Comparison of ENCODE assay signal across 8 cellular contexts in genomic region chr9:122213589-122214413, GRCh38. TPM values are rescaled to one million over a fixed set of nuclear protein-coding genes. Genes with fewer than 3 reads are reported as not detected.
DNase-seq lines count a peak whose midpoint lies in the region; ATAC-seq and TF ChIP-seq lines count a peak whose summit lies in the region.

No MANE protein-coding gene starts in this region.

- H3K36me3 ChIP-seq in GM23248 (ENCODE audit: low read depth) (no peaks in the 10 kb centered on the region), stomach (no peaks in the 10 kb centered on the region)
- H3K36me3 ChIP-seq in naive thymus-derived CD4-positive, alpha-beta T cell (ENCODE audit: control insufficient read depth in 2 of 3, insufficient read depth in 3 of 3, low read length in 3 of 3): no peaks in the 10 kb centered on the region

- no peaks in the 10 kb centered on the region for H3K36me3 Mint-ChIP-seq in naive thymus-derived CD4-positive, alpha-beta T cell

- H3K27ac Mint-ChIP-seq in naive thymus-derived CD4-positive, alpha-beta T cell: no peak overlapping the region

- H3K27me3 Mint-ChIP-seq in naive thymus-derived CD4-positive, alpha-beta T cell: peaks cover 66 to 90% (median 75%) of the 10 kb centered on the region in 5 donors

- 4 to 5% methylated on average over 38 to 71 of the region's 93 CpGs for WGBS in GM23248 (ENCODE audit: low coverage in 1 of 2, low lambda C conversion rate in 2 of 2, missing lambda C conversion rate in 2 of 2), 2 experiments
- WGBS in stomach, 5 donors: 2 to 11% (median 6%) methylated on average over 38 to 93 of the region's 93 CpGs

- no peaks in the 10 kb centered on the region for H3K4me1 ChIP-seq in GM23248 (ENCODE audit: insufficient read depth)
- H3K4me1 ChIP-seq in naive thymus-derived CD4-positive, alpha-beta T cell (ENCODE audit: control insufficient read depth in 2 of 2, insufficient read depth in 2 of 2, low read length in 2 of 2): peaks cover 0 to 10% of the 10 kb centered on the region in 2 donors
- H3K4me1 ChIP-seq in stomach: peaks cover 15 to 27% (median 22%) of the 10 kb centered on the region in 4 donors

- TF ChIP-seq CTCF in C4-2B (conservative IDR thresholded peaks at IDR 0.05) (no peak), stomach (IDR thresholded peaks at IDR 0.05) (no peak)

- intact Hi-C loops in naive thymus-derived CD4-positive, alpha-beta T cell (cut with micrococcal nuclease): loop anchor here in 1 of 2 donors (1.0 to 5.0 kb wide), 3 partner anchors 50 to 122 kb away; partner anchors contain the start of genes MORN5, MRRF, NDUFA8 and RBM18
- intact Hi-C loops in stomach (cut with DNase I; ENCODE audit: low total_unique reads): no loop called here

- H3K9me3 ChIP-seq in GM23248 (ENCODE audit: low read depth): no peaks in the 10 kb centered on the region
- no peaks in the 10 kb centered on the region for H3K9me3 ChIP-seq in naive thymus-derived CD4-positive, alpha-beta T cell (ENCODE audit: control insufficient read depth in 2 of 3, low read length in 3 of 3)
- no peaks in the 10 kb centered on the region for H3K9me3 ChIP-seq in stomach

- peaks cover 13 to 25% (median 20%) of the 10 kb centered on the region in 7 donors for H3K4me1 Mint-ChIP-seq in naive thymus-derived CD4-positive, alpha-beta T cell

- peak overlapping the region; percentile 61 to 83 (median 76) for H3K4me3 Mint-ChIP-seq in naive thymus-derived CD4-positive, alpha-beta T cell

- H3K9me3 Mint-ChIP-seq in naive thymus-derived CD4-positive, alpha-beta T cell: peaks cover 0 to 10% (median 0%) of the 10 kb centered on the region in 11 donors

- peak overlapping the region; percentile 46 for H3K4me2 ChIP-seq in GM23248 (ENCODE audit: unreplicated experiment)

- H3K9me2 ChIP-seq in GM23248 (ENCODE audit: insufficient read depth): no peaks in the 10 kb centered on the region

- POLR2A ChIA-PET in naive thymus-derived CD4-positive, alpha-beta T cell (lab: Charles Lee): no interaction called here

- H3K27me3 ChIP-seq in GM23248 (replicated peaks; ENCODE audit: insufficient read depth) (peaks cover 69% of the 10 kb centered on the region), stomach (peaks cover 18 to 97% (median 53%) of the 10 kb centered on the region in 3 donors)
- H3K27me3 ChIP-seq in naive thymus-derived CD4-positive, alpha-beta T cell (ENCODE audit: control insufficient read depth in 2 of 2, insufficient read depth in 2 of 2, low read length in 2 of 2): peaks cover 6 to 22% of the 10 kb centered on the region in 2 donors

- H3K4me3 ChIP-seq in GM23248 (peak overlapping the region; percentile 25), stomach (peak overlapping the region; percentile 34 to 61 (median 40))
- H3K4me3 ChIP-seq in naive thymus-derived CD4-positive, alpha-beta T cell (ENCODE audit: low read length): peak overlapping the region; percentile 35

- peak overlapping the region; percentile 65 for H3K27ac ChIP-seq in C4-2B
- H3K27ac ChIP-seq in GM23248: no peak overlapping the region
- no peak overlapping the region for H3K27ac ChIP-seq in naive thymus-derived CD4-positive, alpha-beta T cell (ENCODE audit: low read depth, low read length)
- H3K27ac ChIP-seq in stomach: no peak overlapping the region

- 0 out of 2 replicates have a peak, but pooled peaks cover 4% of the 10 kb centered on the region for H3F3A ChIP-seq in GM23248 (ENCODE audit: insufficient read depth)

- TF ChIP-seq POLR2A in stomach (IDR thresholded peaks at IDR 0.05): no peak

- in situ Hi-C loops in GM23248 (cut with MboI): no loop called here

- H3K79me2 ChIP-seq in GM23248 (ENCODE audit: insufficient read depth): no peaks in the 10 kb centered on the region

- H2AFZ ChIP-seq in GM23248: peak overlapping the region; percentile 60

- H3K9ac ChIP-seq in GM23248: no peak overlapping the region

- no peaks in the 10 kb centered on the region for H4K20me1 ChIP-seq in GM23248 (ENCODE audit: insufficient read depth)

- ATAC-seq in naive thymus-derived CD4-positive, alpha-beta T cell: peak; percentile 75

- DNase-seq in GM23248 (peak; percentile 40), NCI-H1930 (lab: John Stamatoyannopoulos, UW) (peak; percentile 87 to 89), stomach (peak; percentile 63), T1000 (lab: John Stamatoyannopoulos, UW) (no peak)
- DNase-seq in activated CD4-positive, CD25-positive, alpha-beta regulatory T cell treated with anti-CD3 and anti-CD28 coated beads, Interleukin-2, amount 50 U/mL, for 72 hours: peak; percentile 53
- peak; percentile 15 for DNase-seq in effector CD8-positive, alpha-beta T cell (lab: John Stamatoyannopoulos, UW)
- DNase-seq in naive thymus-derived CD4-positive, alpha-beta T cell: peak; percentile 11 to 66 (median 28)

- TF ChIP-seq EP300 in stomach (IDR thresholded peaks at IDR 0.05): no peak

- CTCF ChIA-PET in naive thymus-derived CD4-positive, alpha-beta T cell (lab: Charles Lee): no interaction called here

RNA-seq across cellular contexts. Expression of gene LHX6, which starts 15.0 kb away (rescaled TPM):
- not detected in 2 replicates for total RNA-seq in GM23248 (2014; rRNA removed; shearing (Covaris generic))
- polyA plus RNA-seq in GM23248 (2016; fragmentation: Nextera tagmentation; extraction: Ambion mirVana): not detected in 2 replicates
- total RNA-seq in naive thymus-derived CD4-positive, alpha-beta T cell: not detected
- polyA plus RNA-seq in naive thymus-derived CD4-positive, alpha-beta T cell: not detected
- 10 to 100 TPM in 1 of 5 donors, 1 to 10 TPM in 3, under 1 TPM in 1; 0.29 to 46.4 (median 4.6) TPM for total RNA-seq in stomach
- polyA plus RNA-seq in stomach: 1 to 10 TPM in 2 of 3 donors, under 1 TPM in 1; 0.92 to 1.3 (median 1.1) TPM

RNA-seq across cellular contexts. Expression of gene RBM18, which starts 50.8 kb away (rescaled TPM):
- 11.6 and 12.8 TPM in 2 replicates for total RNA-seq in GM23248 (2014; rRNA removed; shearing (Covaris generic))
- polyA plus RNA-seq in GM23248 (2016; fragmentation: Nextera tagmentation; extraction: Ambion mirVana): 30.8 and 32.6 TPM in 2 replicates
- 10 to 100 TPM; 14.2 to 22.9 (median 15.8) TPM for total RNA-seq in naive thymus-derived CD4-positive, alpha-beta T cell
- 10 to 100 TPM; 18.2 to 26.3 TPM for polyA plus RNA-seq in naive thymus-derived CD4-positive, alpha-beta T cell
- 10 to 100 TPM in 1 of 5 donors, 1 to 10 TPM in 4; 1.8 to 13.6 (median 6.4) TPM for total RNA-seq in stomach
- 1 to 10 TPM; 6.0 to 9.4 (median 8.6) TPM for polyA plus RNA-seq in stomach

RNA-seq across cellular contexts. Expression of gene MRRF, which starts 50.9 kb away (rescaled TPM):
- total RNA-seq in GM23248 (2014; rRNA removed; shearing (Covaris generic)): 22.8 and 30.8 TPM in 2 replicates
- 23.7 and 26.8 TPM in 2 replicates for polyA plus RNA-seq in GM23248 (2016; fragmentation: Nextera tagmentation; extraction: Ambion mirVana)
- total RNA-seq in naive thymus-derived CD4-positive, alpha-beta T cell: 10 to 100 TPM; 28.1 to 35.8 (median 33.3) TPM
- polyA plus RNA-seq in naive thymus-derived CD4-positive, alpha-beta T cell: 10 to 100 TPM; 18.6 to 24.3 TPM
- total RNA-seq in stomach: 10 to 100 TPM in 4 of 5 donors, 1 to 10 TPM in 1; 7.1 to 98.6 (median 38.7) TPM
- 10 to 100 TPM; 21.8 to 31.0 (median 21.8) TPM for polyA plus RNA-seq in stomach

RNA-seq across cellular contexts. Expression of gene MORN5, which starts 54.1 kb away (rescaled TPM):
- total RNA-seq in GM23248 (2014; rRNA removed; shearing (Covaris generic)): not detected in 2 replicates
- polyA plus RNA-seq in GM23248 (2016; fragmentation: Nextera tagmentation; extraction: Ambion mirVana) (not detected in 2 replicates), stomach (1 to 10 TPM in 1 of 3 donors, not detected in 2; 3.3 TPM)
- total RNA-seq in naive thymus-derived CD4-positive, alpha-beta T cell: not detected
- polyA plus RNA-seq in naive thymus-derived CD4-positive, alpha-beta T cell: not detected
- 10 to 100 TPM in 2 of 5 donors, not detected in 3; 13.6 to 80.4 TPM for total RNA-seq in stomach

RNA-seq across cellular contexts. Expression of gene NDUFA8, which starts 54.2 kb away (rescaled TPM):
- total RNA-seq in GM23248 (2014; rRNA removed; shearing (Covaris generic)): 35.5 and 47.4 TPM in 2 replicates
- 126 and 133 TPM in 2 replicates for polyA plus RNA-seq in GM23248 (2016; fragmentation: Nextera tagmentation; extraction: Ambion mirVana)
- total RNA-seq in naive thymus-derived CD4-positive, alpha-beta T cell: 10 to 100 TPM in 4 of 5 experiments, 1 to 10 TPM in 1; 6.7 to 35.0 (median 15.6) TPM
- 10 to 100 TPM; 82.1 to 93.6 TPM for polyA plus RNA-seq in naive thymus-derived CD4-positive, alpha-beta T cell
- total RNA-seq in stomach: 10 to 100 TPM; 10.5 to 75.5 (median 30.1) TPM
- polyA plus RNA-seq in stomach: 100 to 1,000 TPM in 2 of 3 donors, 10 to 100 TPM in 1; 84.6 to 130 (median 112) TPM
